ENCODE assay signal across 12 cellular contexts in the genomic region with DNA sequence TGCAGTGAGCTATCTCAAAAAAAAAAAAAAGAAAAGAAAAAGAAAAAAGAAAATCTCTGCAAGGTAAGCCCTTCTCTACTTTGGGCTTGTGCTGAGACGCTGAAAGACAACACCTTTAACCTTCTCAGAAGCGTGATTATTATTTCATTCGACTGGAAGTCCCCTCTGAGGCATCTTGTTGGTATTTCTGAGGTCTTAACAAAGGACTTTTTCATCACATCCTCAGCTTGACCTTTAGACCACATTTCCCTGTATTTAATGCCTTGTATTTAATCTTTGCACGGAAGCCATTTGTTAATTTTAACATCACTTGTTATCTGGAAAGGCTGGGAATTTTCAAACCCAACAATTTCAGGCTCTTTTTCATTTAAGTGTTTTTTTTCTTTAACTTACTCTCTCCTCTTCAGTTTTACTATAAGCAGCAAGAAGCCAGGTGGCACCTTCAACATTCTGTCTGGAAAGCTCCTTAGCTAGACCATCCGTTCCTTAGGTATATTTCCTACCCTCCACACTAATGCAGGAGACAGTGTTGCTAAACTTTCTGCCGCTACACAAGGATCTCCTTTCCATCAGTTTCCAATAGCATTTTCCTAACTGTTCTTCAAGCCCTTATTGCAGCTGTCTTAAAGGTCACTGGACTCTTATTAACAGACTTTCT. TPM values are rescaled to one million over a fixed set of nuclear protein-coding genes. Genes with fewer than 3 reads are reported as not detected.
DNase-seq lines count a peak whose midpoint lies in the region; ATAC-seq and TF ChIP-seq lines count a peak whose summit lies in the region.
"Had no signal": no experiment of that assay in that cellular context is flagged by ENCODE, and none has a peak within 500 bp of the region (broad histone marks: within the 10 kb centered on the region; RNA-seq: fewer than 3 reads in every experiment).

No MANE protein-coding gene starts in this region.

- no peak for TF ChIP-seq CTCF in type B pancreatic cell (conservative IDR thresholded peaks at IDR 0.05)

- no peaks in the 10 kb centered on the region for H3K27me3 Mint-ChIP-seq in activated naive CD8-positive, alpha-beta T cell
- no peaks in the 10 kb centered on the region for H3K27me3 Mint-ChIP-seq in activated naive CD8-positive, alpha-beta T cell treated with anti-CD3 and anti-CD28 coated beads for 36 hours
- H3K27me3 Mint-ChIP-seq in type B pancreatic cell: no peaks in the 10 kb centered on the region
- H3K27me3 Mint-ChIP-seq: dendritic cell treated with granulocyte-macrophage colony-stimulating factor and Interleukin-4, amounts not matched to agents 40 ng/mL and 50 ng/mL, for 4 days had no signal

- ATAC-seq in HG02610 (IDR thresholded peaks at IDR 0.05; ENCODE audit: unreplicated experiment): no peak

- H3K9me3 Mint-ChIP-seq in activated naive CD8-positive, alpha-beta T cell (ENCODE audit: low read depth): no peaks in the 10 kb centered on the region
- no peaks in the 10 kb centered on the region for H3K9me3 Mint-ChIP-seq in activated naive CD8-positive, alpha-beta T cell treated with anti-CD3 and anti-CD28 coated beads for 36 hours
- no peaks in the 10 kb centered on the region for H3K9me3 Mint-ChIP-seq in type B pancreatic cell
- H3K9me3 Mint-ChIP-seq: dendritic cell treated with granulocyte-macrophage colony-stimulating factor and Interleukin-4, amounts not matched to agents 40 ng/mL and 50 ng/mL, for 4 days; mesothelial cell of epicardium had no signal

- H3K36me3 Mint-ChIP-seq in activated naive CD8-positive, alpha-beta T cell: peaks cover 7% of the 10 kb centered on the region
- peaks cover 20% of the 10 kb centered on the region for H3K36me3 Mint-ChIP-seq in activated naive CD8-positive, alpha-beta T cell treated with anti-CD3 and anti-CD28 coated beads for 36 hours
- peaks cover 16% of the 10 kb centered on the region for H3K36me3 Mint-ChIP-seq in type B pancreatic cell

- H3K4me3 Mint-ChIP-seq in activated naive CD8-positive, alpha-beta T cell: no peak overlapping the region
- no peak overlapping the region for H3K4me3 Mint-ChIP-seq in activated naive CD8-positive, alpha-beta T cell treated with anti-CD3 and anti-CD28 coated beads for 36 hours
- H3K4me3 Mint-ChIP-seq in type B pancreatic cell: no peak overlapping the region
- H3K4me3 Mint-ChIP-seq: dendritic cell treated with granulocyte-macrophage colony-stimulating factor and Interleukin-4, amounts not matched to agents 40 ng/mL and 50 ng/mL, for 4 days; mesothelial cell of epicardium had no signal

- peak overlapping the region; percentile 18 for H3K27ac Mint-ChIP-seq in activated naive CD8-positive, alpha-beta T cell
- no peak overlapping the region for H3K27ac Mint-ChIP-seq in activated naive CD8-positive, alpha-beta T cell treated with anti-CD3 and anti-CD28 coated beads for 36 hours
- peak overlapping the region; percentile 58 for H3K27ac Mint-ChIP-seq in type B pancreatic cell
- H3K27ac Mint-ChIP-seq: dendritic cell treated with granulocyte-macrophage colony-stimulating factor and Interleukin-4, amounts not matched to agents 40 ng/mL and 50 ng/mL, for 4 days; mesothelial cell of epicardium had no signal

- peaks cover 7% of the 10 kb centered on the region for H3K4me1 Mint-ChIP-seq in activated naive CD8-positive, alpha-beta T cell (ENCODE audit: low read depth)
- peaks cover 13% of the 10 kb centered on the region for H3K4me1 Mint-ChIP-seq in activated naive CD8-positive, alpha-beta T cell treated with anti-CD3 and anti-CD28 coated beads for 36 hours
- peaks cover 4% of the 10 kb centered on the region for H3K4me1 Mint-ChIP-seq in type B pancreatic cell (ENCODE audit: unreplicated experiment)
- H3K4me1 Mint-ChIP-seq: mesothelial cell of epicardium had no signal

- DNase-seq in activated naive CD8-positive, alpha-beta T cell treated with anti-CD3 and anti-CD28 coated beads for 36 hours: no peak
- DNase-seq in dermis blood vessel endothelial cell (peak; percentile 79), type B pancreatic cell (ENCODE audit: extremely low spot score, unreplicated experiment) (no peak), DMS153 treated with DMSO at 0.1 percent for 48 hours (lab: John Stamatoyannopoulos, UW; ENCODE audit: unreplicated experiment) (no peak)
- DNase-seq: amniotic stem cell, NCI-H1092 treated with DMSO at 0.1 percent for 48 hours, NCI-H345, trophoblast cell had no signal

RNA-seq across cellular contexts. Expression of a gene that starts 10.3 kb away (rescaled TPM):
- 10 to 100 TPM; 27.2 to 30.3 TPM for total RNA-seq in activated naive CD8-positive, alpha-beta T cell treated with anti-CD3 and anti-CD28 coated beads for 36 hours
- total RNA-seq in dermis blood vessel endothelial cell: 7.7 and 15.7 TPM in 2 replicates
- total RNA-seq in type B pancreatic cell (ENCODE audit: low replicate concordance): 17.9 and 20.6 TPM in 2 replicates

RNA-seq across cellular contexts. Expression of a gene that starts 15.4 kb away (rescaled TPM):
- total RNA-seq in activated naive CD8-positive, alpha-beta T cell treated with anti-CD3 and anti-CD28 coated beads for 36 hours: 1 to 10 TPM; 1.3 to 2.0 TPM
- 0.47 TPM in 1 of 2 replicates, not detected in the other for total RNA-seq in dermis blood vessel endothelial cell
- total RNA-seq in type B pancreatic cell (ENCODE audit: low replicate concordance): 7.8 TPM in 2 replicates

RNA-seq across cellular contexts. Expression of a gene that starts 16.4 kb away (rescaled TPM):
- under 1 TPM in 1 of 2 experiments, not detected in 1; 0.32 TPM for total RNA-seq in activated naive CD8-positive, alpha-beta T cell treated with anti-CD3 and anti-CD28 coated beads for 36 hours
- total RNA-seq in dermis blood vessel endothelial cell: 0.68 and 2.2 TPM in 2 replicates
- 19.3 and 19.4 TPM in 2 replicates for total RNA-seq in type B pancreatic cell (ENCODE audit: low replicate concordance)

RNA-seq across cellular contexts. Expression of a gene that starts 46.2 kb away (rescaled TPM):
- 10 to 100 TPM; 29.3 TPM for total RNA-seq in activated naive CD8-positive, alpha-beta T cell treated with anti-CD3 and anti-CD28 coated beads for 36 hours
- total RNA-seq in dermis blood vessel endothelial cell (61.6 and 125 TPM in 2 replicates), type B pancreatic cell (ENCODE audit: low replicate concordance) (72.4 and 73.5 TPM in 2 replicates)

RNA-seq across cellular contexts. Expression of a gene that starts 52.7 kb away (rescaled TPM):
- 10 to 100 TPM; 46.8 to 50.6 TPM for total RNA-seq in activated naive CD8-positive, alpha-beta T cell treated with anti-CD3 and anti-CD28 coated beads for 36 hours
- total RNA-seq in dermis blood vessel endothelial cell: 107 and 117 TPM in 2 replicates
- total RNA-seq in type B pancreatic cell (ENCODE audit: low replicate concordance): 58.0 and 73.3 TPM in 2 replicates
